9 cellular contexts compared by ENCODE assay signal in the genomic region with DNA sequence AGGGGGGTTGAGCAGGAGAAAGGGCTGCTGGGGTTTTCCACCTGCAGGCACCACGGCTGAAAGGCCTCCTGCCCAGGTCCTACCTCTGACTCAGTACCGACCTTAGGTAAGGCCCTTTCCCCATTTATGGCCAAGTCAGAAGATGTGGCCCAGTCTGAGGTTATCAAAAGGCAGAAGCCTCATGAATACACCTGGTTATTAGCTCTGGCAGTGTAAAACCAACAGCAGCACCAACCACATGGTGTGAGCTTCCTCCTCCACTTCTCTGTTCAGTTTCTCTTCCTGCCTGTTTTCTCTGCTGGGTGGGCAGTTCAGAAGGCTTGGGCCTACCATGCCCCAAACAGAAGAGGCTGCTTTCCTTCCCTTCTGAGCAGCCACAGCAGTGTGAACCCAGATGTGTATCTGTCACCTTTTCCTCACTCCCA.
DNase-seq lines count a peak whose midpoint lies in the region; ATAC-seq, FAIRE-seq and TF ChIP-seq lines count a peak whose summit lies in the region.
"Had no signal": no experiment of that assay in that cellular context is flagged by ENCODE, and none has a peak within 500 bp of the region (broad histone marks: within the 10 kb centered on the region; RNA-seq: fewer than 3 reads in every experiment).

No MANE protein-coding gene starts in this region.

- no peak overlapping the region for H3K4me3 Mint-ChIP-seq in activated naive CD8-positive, alpha-beta T cell

- H3K9me3 Mint-ChIP-seq in activated naive CD8-positive, alpha-beta T cell (ENCODE audit: low read depth), result no peaks in the 10 kb centered on the region

- no peaks in the 10 kb centered on the region for H3F3A ChIP-seq in GM23248 (ENCODE audit: insufficient read depth)

- no peak overlapping the region for H3K27ac ChIP-seq in osteoblast (ENCODE audit: low read depth, low read length)
- no peak overlapping the region for H3K27ac ChIP-seq in GM23248

- TF ChIP-seq POLR2A in GM12892 (IDR thresholded peaks at IDR 0.05; ENCODE audit: low read depth, low read length), result peak; percentile 66

- H2AFZ ChIP-seq in osteoblast (ENCODE audit: low read length), result no peak overlapping the region
- H2AFZ ChIP-seq in GM23248, result no peak overlapping the region

- H4K20me1 ChIP-seq in osteoblast (ENCODE audit: insufficient read depth, low read length) (no peaks in the 10 kb centered on the region), GM23248 (ENCODE audit: insufficient read depth) (no peaks in the 10 kb centered on the region)

- H3K4me1 ChIP-seq in osteoblast (ENCODE audit: insufficient read depth, low read length), result no peaks in the 10 kb centered on the region
- H3K4me1 ChIP-seq in GM23248 (ENCODE audit: insufficient read depth), result no peaks in the 10 kb centered on the region

- no peaks in the 10 kb centered on the region for H3K36me3 ChIP-seq in osteoblast (ENCODE audit: insufficient read depth, low read length)
- H3K36me3 ChIP-seq in GM23248 (ENCODE audit: low read depth), result no peaks in the 10 kb centered on the region

- peak; percentile 78 for FAIRE-seq in GM12892 (lab: Jason Lieb, UNC)

- H3K4me3 ChIP-seq in osteoblast (ENCODE audit: insufficient read depth, low read length) (no peak overlapping the region), GM23248 (no peak overlapping the region)

- in situ Hi-C loops in GM23248 (cut with MboI), result no loop called here

- H3K27me3 Mint-ChIP-seq in activated naive CD8-positive, alpha-beta T cell, result no peaks in the 10 kb centered on the region

- WGBS in GM23248 (ENCODE audit: low coverage in 1 of 2, low lambda C conversion rate in 2 of 2, missing lambda C conversion rate in 2 of 2), 2 experiments, result 84 to 100% methylated on average over 2 of the region's 2 CpGs

- no peak for TF ChIP-seq CTCF in osteoblast (IDR thresholded peaks at IDR 0.05; ENCODE audit: extremely low read depth, low read depth, low read length)

- peaks cover 46% of the 10 kb centered on the region for H3K4me1 Mint-ChIP-seq in activated naive CD8-positive, alpha-beta T cell (ENCODE audit: low read depth)

- H3K4me2 ChIP-seq in osteoblast (ENCODE audit: insufficient read depth, low read length), result no peak overlapping the region
- no peak overlapping the region for H3K4me2 ChIP-seq in GM23248 (ENCODE audit: unreplicated experiment)

- H3K27ac Mint-ChIP-seq in activated naive CD8-positive, alpha-beta T cell, result peak overlapping the region; percentile 70

- H3K9me3 ChIP-seq in osteoblast (ENCODE audit: low read depth, low read length) (no peaks in the 10 kb centered on the region), GM23248 (ENCODE audit: low read depth) (no peaks in the 10 kb centered on the region)

- H3K9ac ChIP-seq in GM23248, result no peak overlapping the region

- H3K27me3 ChIP-seq in osteoblast (ENCODE audit: insufficient read depth, low read length) (no peaks in the 10 kb centered on the region), GM23248 (replicated peaks; ENCODE audit: insufficient read depth) (no peaks in the 10 kb centered on the region)

- no peaks in the 10 kb centered on the region for H3K79me2 ChIP-seq in osteoblast (ENCODE audit: insufficient read depth, low read length)
- H3K79me2 ChIP-seq in GM23248 (ENCODE audit: insufficient read depth), result no peaks in the 10 kb centered on the region

- DNase-seq in GM12892 (ENCODE audit: insufficient read length) (peak; percentile 18), AG08395 (ENCODE audit: low spot score) (no peak), osteoblast (ENCODE audit: insufficient read length, low spot score, missing footprints) (no peak), GM23248 (no peak)
- DNase-seq in activated CD4-positive, alpha-beta T cell treated with anti-CD3 and anti-CD28 coated beads, Interleukin-2, amount 50 U/mL, for 4 hours, result no peak
- DNase-seq: central memory CD4-positive, alpha-beta T cell had no signal

- no peaks in the 10 kb centered on the region for H3K36me3 Mint-ChIP-seq in activated naive CD8-positive, alpha-beta T cell

- peak; percentile 64 for ATAC-seq in GM19467 (IDR thresholded peaks at IDR 0.05; ENCODE audit: unreplicated experiment)
- ATAC-seq in HG03139 (IDR thresholded peaks at IDR 0.05; ENCODE audit: unreplicated experiment), result peak; percentile 52

- no peaks in the 10 kb centered on the region for H3K9me2 ChIP-seq in GM23248 (ENCODE audit: insufficient read depth)
